In the genomic region with DNA sequence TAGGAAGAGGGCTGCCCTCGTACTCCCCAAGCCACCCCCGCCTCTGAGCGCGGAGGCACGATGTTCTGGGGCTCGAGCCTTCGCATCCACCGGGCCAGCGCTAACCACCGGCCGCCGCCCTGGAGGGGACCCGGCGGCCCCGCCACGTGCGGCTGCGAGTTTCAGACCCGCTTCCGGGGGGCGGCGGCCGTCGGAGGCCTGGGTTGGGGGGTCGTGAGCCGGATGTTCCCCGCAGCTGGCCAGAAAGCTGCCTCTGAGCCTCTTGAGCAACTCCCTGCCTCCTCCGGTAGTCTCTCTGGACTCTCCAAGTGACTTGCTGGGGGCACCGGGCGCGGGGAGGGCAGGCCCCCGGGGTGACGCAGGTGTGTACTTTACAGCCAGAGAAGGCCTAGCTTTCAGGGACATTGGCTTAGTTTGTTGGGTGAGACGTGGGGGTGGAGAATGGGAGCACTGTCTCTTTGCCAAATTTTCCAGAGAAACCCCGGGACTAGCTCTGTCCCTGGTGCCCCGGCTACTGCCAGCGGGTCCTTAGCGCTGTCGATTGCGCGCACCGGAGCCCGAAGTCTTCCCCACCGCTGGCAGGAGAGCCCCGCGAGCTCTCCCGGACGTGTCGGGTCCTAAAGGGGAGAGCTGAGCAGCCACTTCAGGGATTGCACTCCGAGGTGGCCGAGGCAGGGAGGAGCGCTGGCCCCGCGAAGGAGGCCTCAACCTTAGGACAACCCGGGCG, we compare ENCODE assay signal across 29 cellular contexts. TPM values are rescaled to one million over a fixed set of nuclear protein-coding genes. Genes with fewer than 3 reads are reported as not detected.
DNase-seq lines count a peak whose midpoint lies in the region; ATAC-seq, FAIRE-seq and TF ChIP-seq lines count a peak whose summit lies in the region.
"Had no signal": no experiment of that assay in that cellular context is flagged by ENCODE, and none has a peak within 500 bp of the region (broad histone marks: within the 10 kb centered on the region; RNA-seq: fewer than 3 reads in every experiment).

No MANE protein-coding gene starts in this region.

- H3K27me3 Mint-ChIP-seq in activated T-cell treated with anti-CD3 and anti-CD28 coated beads, Interleukin-2, amount 50 U/mL, for 24 hours, result peaks cover 80% of the 10 kb centered on the region
- peaks cover 75% of the 10 kb centered on the region for H3K27me3 Mint-ChIP-seq in activated T-cell treated with anti-CD3 and anti-CD28 coated beads, Interleukin-2, amount 50 U/mL, for 72 hours (ENCODE audit: low read depth)
- peaks cover 67% of the 10 kb centered on the region for H3K27me3 Mint-ChIP-seq in activated CD4-positive, alpha-beta T cell treated with anti-CD3 and anti-CD28 coated beads, Interleukin-2, amount 10 ng/mL, durations not matched to agents 24 days and 14 days
- H3K27me3 Mint-ChIP-seq in T-helper 17 cell, result peaks cover 67% of the 10 kb centered on the region

- H3K9me1 ChIP-seq in endothelial cell of umbilical vein (replicated peaks; ENCODE audit: control insufficient read depth, extremely low read depth, insufficient read depth, low read length), result no peaks in the 10 kb centered on the region

- FAIRE-seq in endothelial cell of umbilical vein (lab: Jason Lieb, UNC), result no peak
- FAIRE-seq: islet of Langerhans, small intestine had no signal

- H3K4me2 ChIP-seq in endothelial cell of umbilical vein (ENCODE audit: insufficient read depth, low read length), result no peak overlapping the region

- H4K20me1 ChIP-seq in endothelial cell of umbilical vein (replicated peaks; ENCODE audit: control insufficient read depth, extremely low read depth, insufficient read depth, low read length), result no peaks in the 10 kb centered on the region

- peaks cover 12% of the 10 kb centered on the region for H3K4me1 Mint-ChIP-seq in activated T-cell treated with anti-CD3 and anti-CD28 coated beads, Interleukin-2, amount 50 U/mL, for 24 hours (ENCODE audit: low read depth)
- H3K4me1 Mint-ChIP-seq in activated T-cell treated with anti-CD3 and anti-CD28 coated beads, Interleukin-2, amount 50 U/mL, for 72 hours (ENCODE audit: low read depth), result peaks cover 10% of the 10 kb centered on the region
- H3K4me1 Mint-ChIP-seq in activated CD4-positive, alpha-beta T cell treated with anti-CD3 and anti-CD28 coated beads, Interleukin-2, amount 10 ng/mL, durations not matched to agents 24 days and 14 days, result peaks cover 2% of the 10 kb centered on the region
- no peaks in the 10 kb centered on the region for H3K4me1 Mint-ChIP-seq in T-helper 17 cell
- H3K4me1 Mint-ChIP-seq: activated T-helper 17 cell treated with anti-CD3 and anti-CD28 coated beads, Interleukin-2, amount 50 U/mL, for 72 hours; memory B cell had no signal

- POLR2A ChIA-PET in endothelial cell of umbilical vein (lab: Charles Lee), result no interaction called here

- H3K4me3 ChIP-seq in endothelial cell of umbilical vein (replicated peaks in 1 of 3; ENCODE audit: insufficient read depth in 1 of 3, low read depth in 1 of 3, low read length in 3 of 3) (no peak overlapping the region), lower lobe of right lung (no peak overlapping the region), upper lobe of right lung (no peak overlapping the region)
- H3K4me3 ChIP-seq: esophagus squamous epithelium, Peyer's patch, transverse colon had no signal

- H3K27ac ChIP-seq in endothelial cell of umbilical vein (ENCODE audit: insufficient read depth, low read depth, low read length) (no peak overlapping the region), lower lobe of right lung (no peak overlapping the region), upper lobe of right lung (no peak overlapping the region)
- H3K27ac ChIP-seq: 22Rv1, breast epithelium, esophagus squamous epithelium, Peyer's patch, transverse colon had no signal

- H3K27me3 ChIP-seq in endothelial cell of umbilical vein (ENCODE audit: control insufficient read depth in 2 of 2, insufficient read depth in 2 of 2, low read length in 2 of 2), result peaks cover 60 to 67% of the 10 kb centered on the region in 2 experiments
- peaks cover 86% of the 10 kb centered on the region for H3K27me3 ChIP-seq in lower lobe of right lung (ENCODE audit: low read depth)
- peaks cover 74% of the 10 kb centered on the region for H3K27me3 ChIP-seq in upper lobe of right lung

- H3K9me3 Mint-ChIP-seq in activated T-cell treated with anti-CD3 and anti-CD28 coated beads, Interleukin-2, amount 50 U/mL, for 24 hours, result no peaks in the 10 kb centered on the region
- H3K9me3 Mint-ChIP-seq in activated T-cell treated with anti-CD3 and anti-CD28 coated beads, Interleukin-2, amount 50 U/mL, for 72 hours, result peaks cover 0 to 1% of the 10 kb centered on the region in 2 donors
- peaks cover 9% of the 10 kb centered on the region for H3K9me3 Mint-ChIP-seq in activated CD4-positive, alpha-beta T cell treated with anti-CD3 and anti-CD28 coated beads, Interleukin-2, amount 10 ng/mL, durations not matched to agents 24 days and 14 days
- H3K9me3 Mint-ChIP-seq: activated T-helper 17 cell treated with anti-CD3 and anti-CD28 coated beads, Interleukin-2, amount 50 U/mL, for 72 hours; memory B cell; stimulated activated naive CD8-positive, alpha-beta T cell treated with anti-CD3 and anti-CD28 coated beads, Interleukin-15, Interleukin-2, amounts not matched to agents 100 ng/mL and 50 ng/mL, for 24 hours had no signal

- ATAC-seq in activated T-cell treated with anti-CD3 and anti-CD28 coated beads, Interleukin-2, amount 50 U/mL, for 72 hours (replicated peaks in 1 of 2), result no peak
- ATAC-seq in lower lobe of right lung (peak; percentile 23 to 26), upper lobe of right lung (peak; percentile 24), T-helper 17 cell (no peak), GM18517 (IDR thresholded peaks at IDR 0.05; ENCODE audit: unreplicated experiment) (no peak)
- ATAC-seq: activated CD4-positive, CD25-positive, alpha-beta regulatory T cell treated with anti-CD3 and anti-CD28 coated beads, Interleukin-2, amount 50 U/mL, for 24 hours; activated T-helper 17 cell treated with anti-CD3 and anti-CD28 coated beads, Interleukin-2, amount 50 U/mL, for 72 hours; HCT116; naive thymus-derived CD4-positive, alpha-beta T cell had no signal

- BruUV-seq in endothelial cell of umbilical vein (replicated peaks; lab: Mats Ljungman, UMichigan), result no TSS peak

- CTCF ChIA-PET in endothelial cell of umbilical vein (lab: Charles Lee), result no interaction called here

- H3K4me3 Mint-ChIP-seq in activated T-cell treated with anti-CD3 and anti-CD28 coated beads, Interleukin-2, amount 50 U/mL, for 24 hours, result no peak overlapping the region
- H3K4me3 Mint-ChIP-seq in activated T-cell treated with anti-CD3 and anti-CD28 coated beads, Interleukin-2, amount 50 U/mL, for 72 hours, result no peak overlapping the region
- H3K4me3 Mint-ChIP-seq in activated CD4-positive, alpha-beta T cell treated with anti-CD3 and anti-CD28 coated beads, Interleukin-2, amount 10 ng/mL, durations not matched to agents 24 days and 14 days, result no peak overlapping the region
- no peak overlapping the region for H3K4me3 Mint-ChIP-seq in T-helper 17 cell
- H3K4me3 Mint-ChIP-seq: activated T-helper 17 cell treated with anti-CD3 and anti-CD28 coated beads, Interleukin-2, amount 50 U/mL, for 72 hours; memory B cell; stimulated activated naive CD8-positive, alpha-beta T cell treated with anti-CD3 and anti-CD28 coated beads, Interleukin-15, Interleukin-2, amounts not matched to agents 100 ng/mL and 50 ng/mL, for 24 hours had no signal

- peak; percentile 29 for DNase-seq in activated T-cell treated with anti-CD3 and anti-CD28 coated beads, Interleukin-2, amount 50 U/mL, for 24 hours
- no peak for DNase-seq in activated T-cell treated with anti-CD3 and anti-CD28 coated beads, Interleukin-2, amount 50 U/mL, for 72 hours
- DNase-seq in endothelial cell of umbilical vein (ENCODE audit: low read depth, low spot score) (no peak), lower lobe of right lung (no peak), upper lobe of right lung (no peak), T-helper 17 cell (no peak)
- DNase-seq in activated CD4-positive, alpha-beta T cell treated with anti-CD3 and anti-CD28 coated beads, Interleukin-2, amount 10 ng/mL, durations not matched to agents 24 days and 14 days, result no peak
- DNase-seq: activated CD8-positive, alpha-beta memory T cell treated with anti-CD3 and anti-CD28 coated beads for 24 hours; COR-L47; esophagus squamous epithelium; naive thymus-derived CD4-positive, alpha-beta T cell; NCI-H187; NCI-H226; small intestine; stimulated activated CD4-positive, alpha-beta T cell treated with anti-CD3 and anti-CD28 coated beads, Interleukin-2, amount 100 ng/mL, for 48 hours; T-helper 9 cell; transverse colon had no signal

- no peak for TF ChIP-seq POLR2A in endothelial cell of umbilical vein (IDR thresholded peaks at IDR 0.05; ENCODE audit: low read depth, low read length)

- no peak overlapping the region for H3K9ac ChIP-seq in endothelial cell of umbilical vein (replicated peaks; ENCODE audit: extremely low read depth, insufficient read depth, low read length)

- no peaks in the 10 kb centered on the region for H3K79me2 ChIP-seq in endothelial cell of umbilical vein (ENCODE audit: control insufficient read depth, insufficient read depth, low read length)

- TF ChIP-seq CTCF in endothelial cell of umbilical vein (IDR thresholded peaks at IDR 0.05; ENCODE audit: extremely low read depth in 1 of 2, insufficient read depth in 1 of 2, low read depth in 1 of 2, low read length in 2 of 2) (no peak), lower lobe of right lung (IDR thresholded peaks at IDR 0.05) (no peak), upper lobe of right lung (IDR thresholded peaks at IDR 0.05) (no peak)

- intact Hi-C loops in endothelial cell of umbilical vein (cut with micrococcal nuclease) (no loop called here), lower lobe of right lung (cut with DNase I) (no loop called here), upper lobe of right lung (cut with DNase I) (no loop called here)
- intact Hi-C loops in activated CD4-positive, alpha-beta T cell treated with anti-CD3 and anti-CD28 coated beads, Interleukin-2, amount 10 ng/mL, durations not matched to agents 24 days and 14 days (cut with micrococcal nuclease), result no loop called here

- H3K9me3 ChIP-seq in endothelial cell of umbilical vein (replicated peaks; ENCODE audit: control insufficient read depth, insufficient read depth, low read length) (no peaks in the 10 kb centered on the region), lower lobe of right lung (no peaks in the 10 kb centered on the region), upper lobe of right lung (no peaks in the 10 kb centered on the region), T-helper 17 cell (ENCODE audit: control insufficient read depth, low read length, poor library complexity, severe bottlenecking) (no peaks in the 10 kb centered on the region)
- H3K9me3 ChIP-seq: breast epithelium, esophagus squamous epithelium, Peyer's patch, transverse colon had no signal

- dilution Hi-C loops in endothelial cell of umbilical vein (cut with MboI; ENCODE audit: extremely low pct_ligation_motif_present, low sequenced_read_pairs), result no loop called here

- H3K4me1 ChIP-seq in endothelial cell of umbilical vein (ENCODE audit: control insufficient read depth, extremely low read depth, insufficient read depth, low read length) (no peaks in the 10 kb centered on the region), lower lobe of right lung (peaks cover 10% of the 10 kb centered on the region), upper lobe of right lung (no peaks in the 10 kb centered on the region)
- H3K4me1 ChIP-seq: breast epithelium had no signal

- no peak overlapping the region for H2AFZ ChIP-seq in endothelial cell of umbilical vein (ENCODE audit: low read depth, low read length)

- H3K27ac Mint-ChIP-seq in activated T-cell treated with anti-CD3 and anti-CD28 coated beads, Interleukin-2, amount 50 U/mL, for 24 hours, result no peak overlapping the region
- H3K27ac Mint-ChIP-seq in activated T-cell treated with anti-CD3 and anti-CD28 coated beads, Interleukin-2, amount 50 U/mL, for 72 hours, result no peak overlapping the region
- H3K27ac Mint-ChIP-seq in activated CD4-positive, alpha-beta T cell treated with anti-CD3 and anti-CD28 coated beads, Interleukin-2, amount 10 ng/mL, durations not matched to agents 24 days and 14 days, result no peak overlapping the region
- no peak overlapping the region for H3K27ac Mint-ChIP-seq in T-helper 17 cell
- H3K27ac Mint-ChIP-seq: activated T-helper 17 cell treated with anti-CD3 and anti-CD28 coated beads, Interleukin-2, amount 50 U/mL, for 72 hours; memory B cell; naive thymus-derived CD4-positive, alpha-beta T cell; stimulated activated naive CD8-positive, alpha-beta T cell treated with anti-CD3 and anti-CD28 coated beads, Interleukin-15, Interleukin-2, amounts not matched to agents 100 ng/mL and 50 ng/mL, for 24 hours had no signal

- H3K36me3 ChIP-seq in endothelial cell of umbilical vein (ENCODE audit: control insufficient read depth in 2 of 2, extremely low read depth in 1 of 2, insufficient read depth in 2 of 2, low read length in 2 of 2) (no peaks in the 10 kb centered on the region), lower lobe of right lung (no peaks in the 10 kb centered on the region), upper lobe of right lung (no peaks in the 10 kb centered on the region)
- H3K36me3 ChIP-seq: breast epithelium, esophagus squamous epithelium, Peyer's patch, transverse colon had no signal

- no peaks in the 10 kb centered on the region for H3K36me3 Mint-ChIP-seq in activated T-cell treated with anti-CD3 and anti-CD28 coated beads, Interleukin-2, amount 50 U/mL, for 24 hours (ENCODE audit: low read depth)
- H3K36me3 Mint-ChIP-seq in activated T-cell treated with anti-CD3 and anti-CD28 coated beads, Interleukin-2, amount 50 U/mL, for 72 hours (ENCODE audit: insufficient read depth in 2 of 2), result peaks cover 0 to 1% of the 10 kb centered on the region in 2 donors
- peaks cover 2% of the 10 kb centered on the region for H3K36me3 Mint-ChIP-seq in activated CD4-positive, alpha-beta T cell treated with anti-CD3 and anti-CD28 coated beads, Interleukin-2, amount 10 ng/mL, durations not matched to agents 24 days and 14 days (ENCODE audit: low read depth)
- no peaks in the 10 kb centered on the region for H3K36me3 Mint-ChIP-seq in T-helper 17 cell (ENCODE audit: low read depth)
- H3K36me3 Mint-ChIP-seq: memory B cell had no signal

RNA-seq across cellular contexts. Expression of gene OTX2, which starts 15.6 kb away (rescaled TPM):
- not detected for total RNA-seq in activated T-cell treated with anti-CD3 and anti-CD28 coated beads, Interleukin-2, amount 50 U/mL, for 72 hours
- total RNA-seq in endothelial cell of umbilical vein, result not detected in 2 replicates
- not detected in 2 replicates for polyA plus RNA-seq in endothelial cell of umbilical vein
- polyA plus RNA-seq in endothelial cell of umbilical vein (2011; cell fraction: cytosol; rRNA removed), result not detected in 2 replicates
- not detected in 2 replicates for polyA plus RNA-seq in endothelial cell of umbilical vein (2011; cell fraction: nucleus; rRNA removed)
- polyA plus RNA-seq in endothelial cell of umbilical vein (2012), result not detected in 2 replicates
- not detected in 2 replicates for polyA minus RNA-seq in endothelial cell of umbilical vein
- polyA minus RNA-seq in endothelial cell of umbilical vein (2011; cell fraction: cytosol; rRNA and poly(A)+ RNA removed), result not detected
- polyA minus RNA-seq in endothelial cell of umbilical vein (2011; cell fraction: nucleus; rRNA and poly(A)+ RNA removed), result not detected in 2 replicates
- total RNA-seq in lower lobe of right lung, result not detected
- not detected for total RNA-seq in upper lobe of right lung
- not detected in 2 replicates for total RNA-seq in activated CD4-positive, alpha-beta T cell treated with anti-CD3 and anti-CD28 coated beads, Interleukin-2, amount 10 ng/mL, durations not matched to agents 24 days and 14 days
- total RNA-seq in T-helper 17 cell, result not detected
- total RNA-seq: activated T-helper 17 cell treated with anti-CD3 and anti-CD28 coated beads, Interleukin-2, amount 50 U/mL, for 72 hours; breast epithelium; dermis microvascular lymphatic vessel endothelial cell; esophagus squamous epithelium; naive thymus-derived CD4-positive, alpha-beta T cell; Peyer's patch; posterior vena cava; transverse colon had no signal
- polyA plus RNA-seq: naive thymus-derived CD4-positive, alpha-beta T cell; small intestine had no signal

Comparison
In these comparisons a context has a peak if more than half of its experiments do, and no peak if none do; other contexts are left out.
1. ATAC-seq: peak in lower lobe of right lung (2 of 2) and upper lobe of right lung (single experiment); none in activated T-cell treated with anti-CD3 and anti-CD28 coated beads, Interleukin-2, amount 50 U/mL, for 72 hours (0 of 2), T-helper 17 cell (single experiment) and GM18517 (single experiment).